Comparison of ENCODE assay signal across 2 cellular contexts in the genomic region with DNA sequence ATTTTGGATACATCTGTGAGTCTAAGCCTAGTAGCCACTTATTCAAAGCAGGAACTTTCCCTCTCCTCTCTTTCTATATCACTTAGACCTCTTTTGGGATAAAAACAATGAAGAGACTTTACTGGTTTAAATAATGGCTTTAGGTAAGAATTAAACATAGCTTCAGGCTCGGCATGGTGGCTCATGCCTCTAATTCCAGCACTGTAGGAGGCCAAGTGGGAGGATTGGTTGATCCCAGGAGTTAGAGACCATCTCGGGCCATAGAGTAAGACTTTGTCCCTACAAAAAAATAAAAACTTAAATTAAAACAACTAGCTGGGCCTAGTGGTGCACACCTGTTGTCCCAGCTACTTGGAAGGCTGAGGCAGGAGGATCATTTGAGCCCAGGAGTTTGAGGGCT.
TF ChIP-seq lines count a peak whose summit lies in the region.

No MANE protein-coding gene starts in this region.

TF ChIP-seq in GM23338, 12 proteins besides CTCF, POLR2A, EP300 and RAD21 (continued from another document and continues in another):
- TF ChIP-seq ZNF462 (CRISPR knock-in tag; IDR thresholded peaks at IDR 0.05): no peak
- no peak for TF ChIP-seq CREB1 (CRISPR knock-in tag; IDR thresholded peaks at IDR 0.05; ENCODE audit: low read depth)
- no peak for TF ChIP-seq JUNB (IDR thresholded peaks at IDR 0.05; ENCODE audit: unreplicated experiment)
- TF ChIP-seq ZNF331 (CRISPR knock-in tag; IDR thresholded peaks at IDR 0.05; ENCODE audit: low read depth): no peak
- TF ChIP-seq, protein P1, sequence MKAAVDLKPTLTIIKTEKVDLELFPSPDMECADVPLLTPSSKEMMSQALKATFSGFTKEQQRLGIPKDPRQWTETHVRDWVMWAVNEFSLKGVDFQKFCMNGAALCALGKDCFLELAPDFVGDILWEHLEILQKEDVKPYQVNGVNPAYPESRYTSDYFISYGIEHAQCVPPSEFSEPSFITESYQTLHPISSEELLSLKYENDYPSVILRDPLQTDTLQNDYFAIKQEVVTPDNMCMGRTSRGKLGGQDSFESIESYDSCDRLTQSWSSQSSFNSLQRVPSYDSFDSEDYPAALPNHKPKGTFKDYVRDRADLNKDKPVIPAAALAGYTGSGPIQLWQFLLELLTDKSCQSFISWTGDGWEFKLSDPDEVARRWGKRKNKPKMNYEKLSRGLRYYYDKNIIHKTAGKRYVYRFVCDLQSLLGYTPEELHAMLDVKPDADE (IDR thresholded peaks at IDR 0.05): no peak
- no peak for TF ChIP-seq POLR2AphosphoS5 (IDR thresholded peaks at IDR 0.05; ENCODE audit: low read depth)
- TF ChIP-seq EZH2phosphoT487 (IDR thresholded peaks at IDR 0.05; ENCODE audit: unreplicated experiment): no peak
- TF ChIP-seq REST (IDR thresholded peaks at IDR 0.05; ENCODE audit: unreplicated experiment): no peak
- no peak for TF ChIP-seq STAT1 (IDR thresholded peaks at IDR 0.05; ENCODE audit: unreplicated experiment)
- TF ChIP-seq ZNF114 (CRISPR knock-in tag; IDR thresholded peaks at IDR 0.05): no peak

TF ChIP-seq in WTC11, 78 proteins besides CTCF, POLR2A, EP300 and RAD21 (continued from another document):
- TF ChIP-seq, protein P2, sequence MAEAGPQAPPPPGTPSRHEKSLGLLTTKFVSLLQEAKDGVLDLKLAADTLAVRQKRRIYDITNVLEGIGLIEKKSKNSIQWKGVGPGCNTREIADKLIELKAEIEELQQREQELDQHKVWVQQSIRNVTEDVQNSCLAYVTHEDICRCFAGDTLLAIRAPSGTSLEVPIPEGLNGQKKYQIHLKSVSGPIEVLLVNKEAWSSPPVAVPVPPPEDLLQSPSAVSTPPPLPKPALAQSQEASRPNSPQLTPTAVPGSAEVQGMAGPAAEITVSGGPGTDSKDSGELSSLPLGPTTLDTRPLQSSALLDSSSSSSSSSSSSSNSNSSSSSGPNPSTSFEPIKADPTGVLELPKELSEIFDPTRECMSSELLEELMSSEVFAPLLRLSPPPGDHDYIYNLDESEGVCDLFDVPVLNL (CRISPR knock-in tag; IDR thresholded peaks at IDR 0.05; ENCODE audit: borderline replicate concordance, low read depth): no peak
- TF ChIP-seq, protein P3, sequence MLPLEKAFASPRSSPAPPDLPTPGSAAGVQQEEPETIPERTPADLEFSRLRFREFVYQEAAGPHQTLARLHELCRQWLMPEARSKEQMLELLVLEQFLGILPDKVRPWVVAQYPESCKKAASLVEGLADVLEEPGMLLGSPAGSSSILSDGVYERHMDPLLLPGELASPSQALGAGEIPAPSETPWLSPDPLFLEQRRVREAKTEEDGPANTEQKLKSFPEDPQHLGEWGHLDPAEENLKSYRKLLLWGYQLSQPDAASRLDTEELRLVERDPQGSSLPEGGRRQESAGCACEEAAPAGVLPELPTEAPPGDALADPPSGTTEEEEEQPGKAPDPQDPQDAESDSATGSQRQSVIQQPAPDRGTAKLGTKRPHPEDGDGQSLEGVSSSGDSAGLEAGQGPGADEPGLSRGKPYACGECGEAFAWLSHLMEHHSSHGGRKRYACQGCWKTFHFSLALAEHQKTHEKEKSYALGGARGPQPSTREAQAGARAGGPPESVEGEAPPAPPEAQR (CRISPR knock-in tag; IDR thresholded peaks at IDR 0.05): no peak
- no peak for TF ChIP-seq ZNF425 (CRISPR knock-in tag; conservative IDR thresholded peaks at IDR 0.05)
- no peak for TF ChIP-seq TEAD1 (CRISPR knock-in tag; IDR thresholded peaks at IDR 0.05)
- no peak for TF ChIP-seq TEAD4 (CRISPR knock-in tag; IDR thresholded peaks at IDR 0.05)
- TF ChIP-seq MXD4 (CRISPR knock-in tag; IDR thresholded peaks at IDR 0.05; ENCODE audit: borderline replicate concordance): no peak
TF ChIP-seq in WTC11: peak in this region for 0.
